1 cellular context compared by ENCODE assay signal in the genomic region with DNA sequence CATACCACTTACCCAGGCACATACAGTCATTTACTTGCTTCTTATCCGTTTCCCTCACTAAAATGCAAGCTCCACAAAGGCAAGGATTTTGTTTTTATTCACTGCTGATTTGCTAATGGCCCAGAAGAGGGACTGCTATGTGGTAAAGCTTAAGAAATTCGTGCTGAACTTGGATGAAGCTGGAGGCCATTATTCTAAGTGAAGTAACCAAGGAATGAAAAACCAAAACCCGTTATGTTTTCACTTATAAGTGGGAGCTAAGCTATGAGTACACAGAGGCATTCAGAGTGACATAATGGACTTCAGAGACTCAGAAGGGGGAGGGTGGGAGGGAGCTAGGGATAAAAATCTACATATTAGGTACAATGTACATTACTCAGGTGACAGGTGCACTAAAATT.
TF ChIP-seq lines count a peak whose summit lies in the region.

No MANE protein-coding gene starts in this region.

TF ChIP-seq in HEK293, 187 proteins besides CTCF, POLR2A, EP300 and RAD21 (continued from another document):
- no peak for TF ChIP-seq PRDM10 (tag by site-specific recombination; IDR thresholded peaks at IDR 0.05)
- TF ChIP-seq SALL2 (tag by site-specific recombination; IDR thresholded peaks at IDR 0.05; ENCODE audit: borderline replicate concordance) = no peak
- TF ChIP-seq ZNF560 (tag by site-specific recombination; IDR thresholded peaks at IDR 0.05; ENCODE audit: borderline replicate concordance) = no peak
- peak; percentile 88; the same call in 1 of the 2 replicates for TF ChIP-seq OVOL3 (tag by site-specific recombination; IDR thresholded peaks at IDR 0.05)
- no peak for TF ChIP-seq ZNF600 (tag by site-specific recombination; IDR thresholded peaks at IDR 0.05)
- TF ChIP-seq ZNF558 (tag by site-specific recombination; IDR thresholded peaks at IDR 0.05) = no peak
- TF ChIP-seq RBAK (tag by site-specific recombination; IDR thresholded peaks at IDR 0.05) = no peak
